27 cellular contexts compared by ENCODE assay signal in the genomic region with DNA sequence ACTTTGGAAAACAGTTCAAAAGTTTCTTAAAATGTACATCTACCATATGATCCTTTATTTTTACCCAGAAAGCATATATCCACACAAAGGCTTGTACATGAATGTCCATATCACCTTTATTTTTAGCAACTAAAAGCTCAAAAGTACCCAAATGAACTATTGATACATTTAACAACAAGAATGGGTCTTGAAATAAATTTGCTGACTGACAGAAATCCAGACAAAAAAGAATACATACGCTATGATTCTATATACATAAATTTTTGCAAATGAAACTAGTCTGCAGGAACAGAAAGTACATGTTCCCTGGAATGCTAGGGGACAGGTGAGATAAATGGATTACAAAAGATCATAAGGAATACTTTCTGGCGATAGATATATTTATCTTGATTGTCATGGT.
"Had no signal": no experiment of that assay in that cellular context is flagged by ENCODE, and none has a peak within 500 bp of the region (broad histone marks: within the 10 kb centered on the region; RNA-seq: fewer than 3 reads in every experiment).

No MANE protein-coding gene starts in this region.

- H3K4me1 ChIP-seq: stomach, suprapubic skin, testis, thyroid gland, tibial nerve, transverse colon, upper lobe of left lung, upper lobe of right lung, uterus, vagina had no signal

- H3K36me3 ChIP-seq: stomach, suprapubic skin, thoracic aorta, thyroid gland, tibial artery, tibial nerve, transverse colon, upper lobe of left lung, upper lobe of right lung, uterus, vagina had no signal

- H3K4me3 ChIP-seq: stomach, suprapubic skin, testis, thoracic aorta, thyroid gland, tibial artery, tibial nerve, transverse colon, upper lobe of left lung, upper lobe of right lung, uterus, vagina had no signal

- H3K27ac ChIP-seq: stomach, suprapubic skin, testis, thoracic aorta, thyroid gland, tibial artery, tibial nerve, transverse colon, upper lobe of left lung, upper lobe of right lung, uterus, vagina had no signal

- H3K27me3 ChIP-seq: stomach, suprapubic skin, testis, thyroid gland, tibial artery, tibial nerve, transverse colon, upper lobe of left lung, upper lobe of right lung, uterus, vagina had no signal

- H3K9me3 ChIP-seq: stomach, suprapubic skin, testis, thoracic aorta, tibial artery, transverse colon, upper lobe of left lung, upper lobe of right lung, uterus, vagina had no signal

- ATAC-seq: stimulated activated effector memory CD8-positive, alpha-beta T cell treated with anti-CD3 and anti-CD28 coated beads, Interleukin-12 subunit alpha, Interleukin-12 subunit beta, amount 100 ng/mL, for 72 hours; stimulated activated memory B cell treated with anti-CD40 and anti-IgM and Interleukin-4, amounts not matched to agents 10 μg/mL and 1 μg/mL and 100 μg/mL, for 72 hours; stimulated activated naive B cell treated with anti-CD40 and anti-IgM and Interleukin-4, amounts not matched to agents 10 μg/mL and 1 μg/mL and 100 μg/mL, for 72 hours; stimulated activated naive CD8-positive, alpha-beta T cell treated with anti-CD3 and anti-CD28 coated beads, Interleukin-15, amount 100 ng/mL, for 72 hours; stimulated activated naive CD8-positive, alpha-beta T cell treated with anti-CD3 and anti-CD28 coated beads, Interleukin-15, Interleukin-2, amounts not matched to agents 100 U/mL and 50 U/mL, for 24 hours; upper lobe of right lung had no signal

- FAIRE-seq: urothelium cell line had no signal

- DNase-seq: stimulated activated CD4-positive, alpha-beta T cell treated with anti-CD3 and anti-CD28 coated beads, Interleukin-2, amount 100 ng/mL, for 48 hours; stimulated activated CD4-positive, alpha-beta T cell treated with anti-CD3 and anti-CD28 coated beads, Interleukin-4, amount 100 ng/mL, for 1 hour; stimulated activated CD4-positive, alpha-beta T cell treated with anti-CD3 and anti-CD28 coated beads, Interleukin-4, amount 100 ng/mL, for 24 hours; stimulated activated CD4-positive, alpha-beta T cell treated with anti-CD3 and anti-CD28 coated beads, Interleukin-4, amount 100 ng/mL, for 4 hours; stimulated activated CD8-positive, alpha-beta memory T cell treated with anti-CD3 and anti-CD28 coated beads, Interleukin-4, amount 100 ng/mL, for 48 hours; stimulated activated naive B cell treated with anti-CD40 and anti-IgM and Interleukin-4, amounts not matched to agents 10 μg/mL and 1 μg/mL and 100 μg/mL, for 72 hours; stimulated activated naive CD4-positive, alpha-beta T cell; stimulated activated naive CD4-positive, alpha-beta T cell treated with Interleukin-2 at 50 U/mL for 16 hours; stimulated activated naive CD8-positive, alpha-beta T cell treated with anti-CD3 and anti-CD28 coated beads, Interleukin-15, amount 100 ng/mL, for 72 hours; stimulated activated naive CD8-positive, alpha-beta T cell treated with anti-CD3 and anti-CD28 coated beads, Interleukin-15, Interleukin-2, amounts not matched to agents 100 U/mL and 50 U/mL, for 24 hours; stomach; substantia nigra; testis; thyroid gland; tibial artery; transverse colon; trophoblast cell; upper lobe of left lung; upper lobe of right lung; uterus had no signal
